Comparison of ENCODE assay signal across 10 cellular contexts in the genomic region with DNA sequence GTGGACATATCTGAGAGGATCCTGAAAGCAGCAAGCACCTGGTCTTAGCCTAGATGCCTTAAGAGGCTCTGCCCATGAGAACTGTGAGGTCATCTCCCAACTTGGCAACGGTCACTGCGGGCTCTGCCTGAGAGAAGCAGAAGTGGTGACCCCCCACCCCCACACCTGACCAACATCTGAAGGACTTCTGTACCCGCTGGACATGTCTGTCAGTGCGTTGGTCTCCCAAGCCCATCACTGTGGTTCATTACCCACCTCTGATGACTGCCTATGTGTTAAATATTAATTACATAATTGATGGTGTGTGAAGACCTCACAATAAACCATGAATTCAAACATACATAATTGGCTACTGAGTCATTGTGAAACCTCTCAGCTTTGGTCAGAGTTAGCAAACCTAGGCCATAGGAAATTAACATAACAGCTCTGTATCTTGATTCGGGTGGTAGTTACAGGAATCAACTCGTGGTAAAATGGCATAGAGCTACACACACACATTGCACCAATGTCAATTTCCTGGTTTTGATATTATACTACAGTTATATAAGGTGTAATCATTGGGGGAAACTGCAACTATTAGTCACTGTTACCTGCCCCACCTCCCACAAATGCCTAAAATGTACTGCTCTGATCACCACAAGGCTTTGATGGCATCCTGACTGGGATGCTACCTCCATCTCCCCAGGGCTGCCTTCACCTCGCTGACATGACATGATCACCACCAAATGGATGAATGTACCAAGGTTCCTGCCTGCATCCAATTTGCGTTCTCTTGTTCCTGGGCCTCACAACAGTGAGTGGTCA. TPM values are rescaled to one million over a fixed set of nuclear protein-coding genes. Genes with fewer than 3 reads are reported as not detected.
DNase-seq lines count a peak whose midpoint lies in the region; ATAC-seq and TF ChIP-seq lines count a peak whose summit lies in the region.
"Had no signal": no experiment of that assay in that cellular context is flagged by ENCODE, and none has a peak within 500 bp of the region (broad histone marks: within the 10 kb centered on the region; RNA-seq: fewer than 3 reads in every experiment).

No MANE protein-coding gene starts in this region.

- no peak overlapping the region for H3K4me3 ChIP-seq in prostate gland

- DNase-seq in GM10248 (ENCODE audit: extremely low spot score), result peak; percentile 45
- no peak for DNase-seq in UCSD-AML1 (lab: John Stamatoyannopoulos, UW; ENCODE audit: unreplicated experiment)
- DNase-seq in prostate gland (ENCODE audit: low spot score), result no peak
- no peak for DNase-seq in NCI-H2227 (lab: John Stamatoyannopoulos, UW; ENCODE audit: unreplicated experiment)
- DNase-seq in NCI-H345 (lab: John Stamatoyannopoulos, UW), result no peak
- DNase-seq: CD4-positive, alpha-beta memory T cell; NCI-H510A had no signal

- peak overlapping the region; percentile 78 for H3K27ac Mint-ChIP-seq in activated T-helper 17 cell treated with anti-CD3 and anti-CD28 coated beads, Interleukin-2, amount 50 U/mL, for 72 hours

- no peaks in the 10 kb centered on the region for H3K27me3 ChIP-seq in prostate gland (replicated peaks; ENCODE audit: insufficient read depth)

- ATAC-seq in GM19395 (IDR thresholded peaks at IDR 0.05; ENCODE audit: unreplicated experiment) (peak; percentile 75), HG03045 (IDR thresholded peaks at IDR 0.05; ENCODE audit: unreplicated experiment) (peak; percentile 48)
- ATAC-seq in activated T-helper 17 cell treated with anti-CD3 and anti-CD28 coated beads, Interleukin-2, amount 50 U/mL, for 72 hours (replicated peaks), result peak; percentile 78

- H3K9me3 Mint-ChIP-seq in activated T-helper 17 cell treated with anti-CD3 and anti-CD28 coated beads, Interleukin-2, amount 50 U/mL, for 72 hours, result no peaks in the 10 kb centered on the region

- H3K4me3 Mint-ChIP-seq in activated T-helper 17 cell treated with anti-CD3 and anti-CD28 coated beads, Interleukin-2, amount 50 U/mL, for 72 hours, result peak overlapping the region; percentile 12
- H3K4me3 Mint-ChIP-seq: CD4-positive, alpha-beta memory T cell had no signal

- no peaks in the 10 kb centered on the region for H3K36me3 Mint-ChIP-seq in activated T-helper 17 cell treated with anti-CD3 and anti-CD28 coated beads, Interleukin-2, amount 50 U/mL, for 72 hours (ENCODE audit: low read depth)
- H3K36me3 Mint-ChIP-seq: CD4-positive, alpha-beta memory T cell had no signal

- intact Hi-C loops in prostate gland (cut with DNase I), result loop anchor here (10.0 kb wide), 1 partner anchor 72 kb away; no protein-coding TSS in a partner anchor

- no peaks in the 10 kb centered on the region for H3K36me3 ChIP-seq in prostate gland

- CTCF ChIA-PET in GM10248 (lab: Yijun Ruan, JAX), result no interaction called here

- TF ChIP-seq CTCF in GM10248 (IDR thresholded peaks at IDR 0.05; ENCODE audit: control extremely low read depth, extremely low read depth, low read depth, missing control alignments) (no peak), prostate gland (IDR thresholded peaks at IDR 0.05) (no peak)

- H3K27me3 Mint-ChIP-seq in activated T-helper 17 cell treated with anti-CD3 and anti-CD28 coated beads, Interleukin-2, amount 50 U/mL, for 72 hours, result peaks cover 6% of the 10 kb centered on the region

- no peak overlapping the region for H3K27ac ChIP-seq in prostate gland

- 83% methylated on average over 8 of the region's 8 CpGs for WGBS in prostate gland

- TF ChIP-seq POLR2A in prostate gland (IDR thresholded peaks at IDR 0.05), result no peak

- POLR2A ChIA-PET in GM10248 (lab: Yijun Ruan, JAX), result no interaction called here

- H3K4me1 ChIP-seq in prostate gland (replicated peaks), result no peaks in the 10 kb centered on the region

- no peaks in the 10 kb centered on the region for H3K9me3 ChIP-seq in prostate gland

- H3K4me1 Mint-ChIP-seq in activated T-helper 17 cell treated with anti-CD3 and anti-CD28 coated beads, Interleukin-2, amount 50 U/mL, for 72 hours, result peaks cover 22% of the 10 kb centered on the region

RNA-seq across cellular contexts. Expression of a gene that starts 4.3 kb away (rescaled TPM):
- total RNA-seq in activated T-helper 17 cell treated with anti-CD3 and anti-CD28 coated beads, Interleukin-2, amount 50 U/mL, for 72 hours, result 10 to 100 TPM; 27.9 to 69.3 TPM
- total RNA-seq in prostate gland, result 10 to 100 TPM; 40.2 to 50.6 TPM
